In genomic region chr13:23995283-23996073, GRCh38 we compare ENCODE assay signal across 25 cellular contexts.
DNase-seq lines count a peak whose midpoint lies in the region; ATAC-seq, FAIRE-seq and TF ChIP-seq lines count a peak whose summit lies in the region.
"Had no signal": no experiment of that assay in that cellular context is flagged by ENCODE, and none has a peak within 500 bp of the region (broad histone marks: within the 10 kb centered on the region; RNA-seq: fewer than 3 reads in every experiment).

No MANE protein-coding gene starts in this region.

- no peak overlapping the region for H3K27ac ChIP-seq in naive thymus-derived CD4-positive, alpha-beta T cell (ENCODE audit: low read depth, low read length)
- H3K27ac ChIP-seq: ascending aorta, hepatocyte, pancreas had no signal

- no peaks in the 10 kb centered on the region for H3K36me3 ChIP-seq in Loucy (ENCODE audit: insufficient read depth, low read length)
- H3K36me3 ChIP-seq in naive thymus-derived CD4-positive, alpha-beta T cell (ENCODE audit: control insufficient read depth in 2 of 3, insufficient read depth in 3 of 3, low read length in 3 of 3): no peaks in the 10 kb centered on the region
- H3K36me3 ChIP-seq: ascending aorta, MG63, pancreas had no signal

- H2AFZ ChIP-seq in Loucy (ENCODE audit: low read length): peak overlapping the region; percentile 64; the same call in 1 of the 2 replicates
- H2AFZ ChIP-seq: hepatocyte had no signal

- peaks cover 14% of the 10 kb centered on the region for H3K27me3 Mint-ChIP-seq in central memory CD8-positive, alpha-beta T cell
- H3K27me3 Mint-ChIP-seq in naive thymus-derived CD4-positive, alpha-beta T cell: peaks cover 0 to 19% (median 9%) of the 10 kb centered on the region in 5 donors
- H3K27me3 Mint-ChIP-seq in MCF 10A (ENCODE audit: insufficient read depth, unreplicated experiment): peaks cover 15% of the 10 kb centered on the region
- H3K27me3 Mint-ChIP-seq: type B pancreatic cell had no signal

- in situ Hi-C loops in KBM-7 (cut with MboI; ENCODE audit: low pct_unique_long_range_greater_than_20kb, low sequenced_read_pairs): no loop called here

- H3K9me3 Mint-ChIP-seq in central memory CD8-positive, alpha-beta T cell: no peaks in the 10 kb centered on the region
- peaks cover 0 to 5% (median 0%) of the 10 kb centered on the region in 11 donors for H3K9me3 Mint-ChIP-seq in naive thymus-derived CD4-positive, alpha-beta T cell
- peaks cover 8% of the 10 kb centered on the region for H3K9me3 Mint-ChIP-seq in MCF 10A (ENCODE audit: unreplicated experiment)

- no peak overlapping the region for H3K4me3 ChIP-seq in Loucy (ENCODE audit: low read length, poor library complexity, severe bottlenecking)
- H3K4me3 ChIP-seq in naive thymus-derived CD4-positive, alpha-beta T cell (ENCODE audit: low read length): no peak overlapping the region
- H3K4me3 ChIP-seq: ascending aorta, hepatocyte, MG63, pancreas had no signal

- POLR2A ChIA-PET in naive thymus-derived CD4-positive, alpha-beta T cell (lab: Charles Lee): no interaction called here
- POLR2A ChIA-PET in MCF 10A (lab: Yijun Ruan, JAX): interaction anchor here (0.6 to 0.9 kb wide), 2 partner anchors 11 to 42 kb away, joined by 3 to 5 read pairs; no protein-coding TSS in a partner anchor

- intact Hi-C loops in naive thymus-derived CD4-positive, alpha-beta T cell (cut with micrococcal nuclease): no loop called here
- intact Hi-C loops in MCF 10A (cut with micrococcal nuclease): no loop called here

- peaks cover 6% of the 10 kb centered on the region for H3K4me1 ChIP-seq in Loucy (ENCODE audit: insufficient read depth, low read length, poor library complexity, severe bottlenecking)
- no peaks in the 10 kb centered on the region for H3K4me1 ChIP-seq in naive thymus-derived CD4-positive, alpha-beta T cell (ENCODE audit: control insufficient read depth in 2 of 2, insufficient read depth in 2 of 2, low read length in 2 of 2)
- H3K4me1 ChIP-seq: ascending aorta, pancreas had no signal

- DNase-seq in GM19239 (ENCODE audit: insufficient read length, low spot score): no peak
- DNase-seq in central memory CD8-positive, alpha-beta T cell (ENCODE audit: low spot score in 2 of 2): no peak
- DNase-seq in naive thymus-derived CD4-positive, alpha-beta T cell: no peak
- no peak for DNase-seq in KBM-7
- no peak for DNase-seq in D721Med (ENCODE audit: insufficient read length, low spot score)
- DNase-seq in putamen (ENCODE audit: low spot score): no peak
- no peak for DNase-seq in MCF 10A (ENCODE audit: unreplicated experiment)
- DNase-seq: activated CD4-positive, alpha-beta T cell treated with anti-CD3 and anti-CD28 coated beads for 1 hour; central memory CD4-positive, alpha-beta T cell; foreskin fibroblast; IMR-90; MG63; NCI-H1417; NCI-H2081; NCI-H226; NCI-H748 treated with DMSO at 0.1 percent for 48 hours; nephron progenitor cell; pancreas had no signal

- H3K4me1 Mint-ChIP-seq in central memory CD8-positive, alpha-beta T cell: peaks cover 6% of the 10 kb centered on the region
- H3K4me1 Mint-ChIP-seq in naive thymus-derived CD4-positive, alpha-beta T cell: peaks cover 0 to 5% (median 0%) of the 10 kb centered on the region in 7 donors
- H3K4me1 Mint-ChIP-seq in MCF 10A (ENCODE audit: insufficient read depth, unreplicated experiment): no peaks in the 10 kb centered on the region

- TF ChIP-seq CTCF in Loucy (conservative IDR thresholded peaks at IDR 0.05; ENCODE audit: low read length) (no peak), D721Med (IDR thresholded peaks at IDR 0.05; ENCODE audit: insufficient read depth, missing control alignments) (no peak), MCF 10A (IDR thresholded peaks at IDR 0.05; ENCODE audit: unreplicated experiment) (no peak)

- no peak overlapping the region for H3K4me3 Mint-ChIP-seq in central memory CD8-positive, alpha-beta T cell
- H3K4me3 Mint-ChIP-seq in naive thymus-derived CD4-positive, alpha-beta T cell: no peak overlapping the region
- no peak overlapping the region for H3K4me3 Mint-ChIP-seq in MCF 10A (ENCODE audit: unreplicated experiment)
- H3K4me3 Mint-ChIP-seq: CD4-positive, CD25-positive, alpha-beta regulatory T cell; nephron progenitor cell; type B pancreatic cell had no signal

- CTCF ChIA-PET in naive thymus-derived CD4-positive, alpha-beta T cell (lab: Charles Lee): no interaction called here
- CTCF ChIA-PET in MCF 10A (lab: Yijun Ruan, JAX): interaction anchor here (0.6 to 1.2 kb wide), 3 partner anchors 11 to 400 kb away, joined by 3 read pairs; no protein-coding TSS in a partner anchor

- no TSS peak for BruUV-seq in MCF 10A (replicated peaks; lab: Mats Ljungman, UMichigan)

- H3K27me3 ChIP-seq in Loucy (ENCODE audit: insufficient read depth, low read length, poor library complexity, severe bottlenecking): no peaks in the 10 kb centered on the region
- no peaks in the 10 kb centered on the region for H3K27me3 ChIP-seq in naive thymus-derived CD4-positive, alpha-beta T cell (ENCODE audit: control insufficient read depth in 2 of 2, insufficient read depth in 2 of 2, low read length in 2 of 2)
- H3K27me3 ChIP-seq: ascending aorta, hepatocyte, MG63, pancreas had no signal

- H4K20me1 ChIP-seq in Loucy (ENCODE audit: insufficient read depth, low read length, poor library complexity, severe bottlenecking): no peaks in the 10 kb centered on the region

- no peaks in the 10 kb centered on the region for H3K9me2 ChIP-seq in Loucy (replicated peaks; ENCODE audit: low read depth, low read length)

- FAIRE-seq in GM19239 (lab: Jason Lieb, UNC) (peak; percentile 70), D721Med (lab: Jason Lieb, UNC) (no peak)
- FAIRE-seq: pancreas had no signal

- H3K79me2 ChIP-seq in Loucy (ENCODE audit: insufficient read depth, low read length): no peaks in the 10 kb centered on the region
- H3K79me2 ChIP-seq: hepatocyte had no signal

- H3K27ac Mint-ChIP-seq in central memory CD8-positive, alpha-beta T cell (ENCODE audit: low read depth): no peak overlapping the region
- H3K27ac Mint-ChIP-seq in naive thymus-derived CD4-positive, alpha-beta T cell: no peak overlapping the region
- H3K27ac Mint-ChIP-seq in MCF 10A (ENCODE audit: low read depth, unreplicated experiment): no peak overlapping the region
- H3K27ac Mint-ChIP-seq: activated T-helper 2 cell treated with anti-CD3 and anti-CD28 coated beads, Interferon-gamma antibody, Interleukin-2, Interleukin-4, amounts not matched to agents 10 μg/mL and 5 μg/mL and 100 μg/mL, durations not matched to agents 14 hours and 24 hours and 36 hours; CD4-positive, CD25-positive, alpha-beta regulatory T cell; nephron progenitor cell; type B pancreatic cell had no signal

- H3K36me3 Mint-ChIP-seq in central memory CD8-positive, alpha-beta T cell (ENCODE audit: insufficient read depth): no peaks in the 10 kb centered on the region
- peaks cover 0 to 3% (median 0%) of the 10 kb centered on the region in 5 donors for H3K36me3 Mint-ChIP-seq in naive thymus-derived CD4-positive, alpha-beta T cell
- H3K36me3 Mint-ChIP-seq in MCF 10A (ENCODE audit: insufficient read depth, unreplicated experiment): no peaks in the 10 kb centered on the region
- H3K36me3 Mint-ChIP-seq: activated naive CD4-positive, alpha-beta T cell treated with anti-CD3 and anti-CD28 coated beads, Interleukin-2, amount 50 U/mL, for 72 hours; CD4-positive, CD25-positive, alpha-beta regulatory T cell had no signal

- no peak overlapping the region for H3K9ac ChIP-seq in Loucy (ENCODE audit: low read depth, low read length, poor library complexity, severe bottlenecking)

- no peaks in the 10 kb centered on the region for H3F3A ChIP-seq in Loucy (ENCODE audit: low read depth)

- H3K4me2 ChIP-seq in Loucy (ENCODE audit: low read depth, low read length, poor library complexity, severe bottlenecking): no peak overlapping the region
- H3K4me2 ChIP-seq: hepatocyte had no signal

- H3K9me3 ChIP-seq in Loucy (ENCODE audit: insufficient read depth, low read depth, low read length): no peaks in the 10 kb centered on the region
- H3K9me3 ChIP-seq in naive thymus-derived CD4-positive, alpha-beta T cell (ENCODE audit: control insufficient read depth in 2 of 3, low read length in 3 of 3): no peaks in the 10 kb centered on the region
- H3K9me3 ChIP-seq: ascending aorta, MG63, pancreas had no signal

- ATAC-seq in central memory CD8-positive, alpha-beta T cell (replicated peaks; ENCODE audit: extremely low read depth, poor library complexity, severe bottlenecking): peak; percentile 46
- ATAC-seq in naive thymus-derived CD4-positive, alpha-beta T cell: peak; percentile 34
- ATAC-seq: activated naive CD4-positive, alpha-beta T cell treated with anti-CD3 and anti-CD28 coated beads, Interleukin-2, amount 50 U/mL, for 72 hours had no signal
